In the genomic region with DNA sequence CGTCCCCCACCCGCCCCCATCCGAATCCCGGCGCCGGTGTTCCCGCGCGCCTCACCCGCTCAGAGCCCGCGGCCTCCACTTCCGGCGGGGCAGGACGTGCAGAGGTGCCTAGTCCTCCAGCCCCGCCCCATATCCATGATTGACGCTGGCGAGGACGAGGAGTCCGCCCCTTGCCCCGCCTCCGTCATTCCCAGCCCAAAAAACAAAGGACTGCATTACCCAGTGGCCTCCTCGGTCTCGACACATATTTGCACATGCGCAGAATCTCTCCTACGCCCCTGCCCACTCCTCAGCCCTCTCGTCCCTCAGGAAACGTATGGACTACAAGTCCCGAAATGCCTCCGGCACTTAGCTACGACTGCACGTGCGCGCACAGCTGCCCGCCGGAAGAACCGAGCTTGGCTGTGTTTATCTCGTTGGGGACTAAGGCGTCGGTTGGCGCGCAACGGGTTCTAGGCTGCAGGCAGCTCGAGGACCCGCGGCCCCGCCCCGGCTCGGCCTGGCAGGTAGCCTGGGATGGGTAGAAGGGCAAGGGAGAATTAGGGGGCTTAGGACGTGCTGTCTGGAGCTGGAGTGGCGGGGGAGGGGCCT, we compare ENCODE assay signal across 8 cellular contexts. TPM values are rescaled to one million over a fixed set of nuclear protein-coding genes. Genes with fewer than 3 reads are reported as not detected.
DNase-seq lines count a peak whose midpoint lies in the region; ATAC-seq and TF ChIP-seq lines count a peak whose summit lies in the region.

A gene with protein sequence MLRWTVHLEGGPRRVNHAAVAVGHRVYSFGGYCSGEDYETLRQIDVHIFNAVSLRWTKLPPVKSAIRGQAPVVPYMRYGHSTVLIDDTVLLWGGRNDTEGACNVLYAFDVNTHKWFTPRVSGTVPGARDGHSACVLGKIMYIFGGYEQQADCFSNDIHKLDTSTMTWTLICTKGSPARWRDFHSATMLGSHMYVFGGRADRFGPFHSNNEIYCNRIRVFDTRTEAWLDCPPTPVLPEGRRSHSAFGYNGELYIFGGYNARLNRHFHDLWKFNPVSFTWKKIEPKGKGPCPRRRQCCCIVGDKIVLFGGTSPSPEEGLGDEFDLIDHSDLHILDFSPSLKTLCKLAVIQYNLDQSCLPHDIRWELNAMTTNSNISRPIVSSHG (plus strand): TSS at position 407 of the 591 bp plus-strand sequence. CDS start 2,944 bp downstream, outside the sequence.
MEA1 (minus strand) TSS at position 104 of the 591 bp plus-strand sequence. CDS start 133 bp downstream, outside the sequence.

- CTCF ChIA-PET in GM10248 (lab: Yijun Ruan, JAX), result interaction anchor here (0.8 to 2.1 kb wide), 6 partner anchors 10 to 133 kb away, joined by 3 to 15 read pairs (median 5); partner anchors contain the start of gene PPP2R5D

- no peak for TF ChIP-seq CTCF in GM10248 (IDR thresholded peaks at IDR 0.05; ENCODE audit: control extremely low read depth, extremely low read depth, low read depth, missing control alignments)

- peak; percentile 100 for DNase-seq in GM10248 (ENCODE audit: extremely low spot score)
- peak; percentile 100 for DNase-seq in NCI-H1105 (lab: John Stamatoyannopoulos, UW)
- DNase-seq in SKM-1 treated with dmso at 0.1 percent for 144 hours (lab: John Stamatoyannopoulos, UW; ENCODE audit: unreplicated experiment), result peak; percentile 100
- peak; percentile 98 for DNase-seq in glomerular endothelial cell (ENCODE audit: extremely low read depth, low read depth, low spot score)
- peak; percentile 99 for DNase-seq in occipital lobe (lab: John Stamatoyannopoulos, UW)

- H3K27ac Mint-ChIP-seq in activated naive CD8-positive, alpha-beta T cell, result peak within 1 kb of the TSS; percentile 89

- H3K4me1 Mint-ChIP-seq in activated naive CD8-positive, alpha-beta T cell (ENCODE audit: low read depth), result peaks cover 51% of the 10 kb centered on the region

- peaks cover under 1% of the 10 kb centered on the region for H3K36me3 Mint-ChIP-seq in activated naive CD8-positive, alpha-beta T cell

- POLR2A ChIA-PET in GM10248 (lab: Yijun Ruan, JAX), result interaction anchor here (0.8 to 1.4 kb wide), 3 partner anchors 20 to 35 kb away, joined by 3 to 10 read pairs (median 5); partner anchors contain the start of gene PEX6

- H3K27ac ChIP-seq in temporal lobe (ENCODE audit: low read depth, low read length), result peak within 1 kb of the TSS; percentile 47

- H3K27me3 Mint-ChIP-seq in activated naive CD8-positive, alpha-beta T cell, result no peaks in the 10 kb centered on the region

- H3K4me3 Mint-ChIP-seq in activated naive CD8-positive, alpha-beta T cell, result peak within 1 kb of the TSS; percentile 92

- no peaks in the 10 kb centered on the region for H3K9me3 Mint-ChIP-seq in activated naive CD8-positive, alpha-beta T cell (ENCODE audit: low read depth)

- ATAC-seq in HG02623 (IDR thresholded peaks at IDR 0.05; ENCODE audit: unreplicated experiment), result peak; percentile 87

RNA-seq across cellular contexts. Expression of the first gene that starts in this region (rescaled TPM):
- total RNA-seq in glomerular endothelial cell (88.4 and 88.6 TPM in 2 replicates), occipital lobe (145 TPM), temporal lobe (97.4 TPM)

RNA-seq across cellular contexts. Expression of gene MEA1, which starts in this region (rescaled TPM):
- total RNA-seq in glomerular endothelial cell, result 50.8 and 53.2 TPM in 2 replicates
- 27.8 TPM for total RNA-seq in occipital lobe
- 27.5 TPM for total RNA-seq in temporal lobe

Comparison
In these comparisons a context has a peak if more than half of its experiments do, and no peak if none do; other contexts are left out.
1. Peak in every context shown above with its lines: DNase-seq, ATAC-seq and H3K27ac ChIP-seq.